18 cellular contexts compared by ENCODE assay signal in genomic region chr1:13771745-13772144, GRCh38.
"Had no signal": no experiment of that assay in that cellular context is flagged by ENCODE, and none has a peak within 500 bp of the region (broad histone marks: within the 10 kb centered on the region; RNA-seq: fewer than 3 reads in every experiment).

No MANE protein-coding gene starts in this region.

- H3K4me3 Mint-ChIP-seq: activated T-helper 1 cell treated with anti-CD3 and anti-CD28 coated beads, Interleukin-12 subunit alpha, Interleukin-12 subunit beta, Interleukin-2, Interleukin-4 antibody, amounts not matched to agents 30 ng/mL and 10 ng/mL and 1 ng/mL, durations not matched to agents 14 hours and 24 hours and 36 hours; endodermal cell; T-helper 1 cell treated with Interleukin-12 subunit alpha and Interleukin-12 subunit beta and Interleukin-4 antibody, amounts not matched to agents 30 μg/mL and 1 μg/mL, for 36 hours had no signal

- H3K4me3 ChIP-seq: adrenal gland, hepatocyte, left lung, mucosa of descending colon, ovary, thyroid gland had no signal

- H3K9me3 Mint-ChIP-seq: activated T-helper 1 cell treated with anti-CD3 and anti-CD28 coated beads, Interleukin-12 subunit alpha, Interleukin-12 subunit beta, Interleukin-2, Interleukin-4 antibody, amounts not matched to agents 30 ng/mL and 10 ng/mL and 1 ng/mL, durations not matched to agents 14 hours and 24 hours and 36 hours; endodermal cell; T-helper 1 cell treated with Interleukin-12 subunit alpha and Interleukin-12 subunit beta and Interleukin-4 antibody, amounts not matched to agents 30 μg/mL and 1 μg/mL, for 36 hours had no signal

- H3K27me3 ChIP-seq: adrenal gland, hepatocyte, left lung, ovary, thyroid gland had no signal

- DNase-seq: activated CD4-positive, alpha-beta T cell treated with anti-CD3 and anti-CD28 coated beads for 48 hours; activated CD8-positive, alpha-beta memory T cell treated with anti-CD3 and anti-CD28 coated beads, Interleukin-2, amount 50 U/mL, for 48 hours; activated naive CD4-positive, alpha-beta T cell treated with Interleukin-2 at 50 U/mL for 16 hours; adrenal gland; endodermal cell; erythroblast; left lung; mammary epithelial cell; mucosa of descending colon; ovary; stimulated activated CD4-positive, alpha-beta T cell treated with anti-CD3 and anti-CD28 coated beads, Interleukin-12 subunit alpha, Interleukin-12 subunit beta, amount 100 ng/mL, for 4 hours; stimulated activated CD4-positive, alpha-beta T cell treated with anti-CD3 and anti-CD28 coated beads, Interleukin-2, amount 100 ng/mL, for 24 hours; thyroid gland; WERI-Rb-1 had no signal

- H3K9me3 ChIP-seq: adrenal gland, left lung, mucosa of descending colon, ovary, thyroid gland had no signal

- H3K27ac ChIP-seq: adrenal gland, hepatocyte, left lung, ovary, thyroid gland, WERI-Rb-1 had no signal

- ATAC-seq: left lung, mucosa of descending colon had no signal

- H3K36me3 ChIP-seq: ovary had no signal

- FAIRE-seq: keratinocyte had no signal

- H3K27ac Mint-ChIP-seq: activated T-helper 1 cell treated with anti-CD3 and anti-CD28 coated beads, Interleukin-12 subunit alpha, Interleukin-12 subunit beta, Interleukin-2, Interleukin-4 antibody, amounts not matched to agents 30 ng/mL and 10 ng/mL and 1 ng/mL, durations not matched to agents 14 hours and 24 hours and 36 hours; endodermal cell; T-helper 1 cell treated with Interleukin-12 subunit alpha and Interleukin-12 subunit beta and Interleukin-4 antibody, amounts not matched to agents 30 μg/mL and 1 μg/mL, for 36 hours had no signal
